In genomic region chr3:72171461-72171860, GRCh38 we compare ENCODE assay signal across 13 cellular contexts.
DNase-seq lines count a peak whose midpoint lies in the region; ATAC-seq and TF ChIP-seq lines count a peak whose summit lies in the region.
"Had no signal": no experiment of that assay in that cellular context is flagged by ENCODE, and none has a peak within 500 bp of the region (broad histone marks: within the 10 kb centered on the region; RNA-seq: fewer than 3 reads in every experiment).

No MANE protein-coding gene starts in this region.

- H3T11ph ChIP-seq in H9 (ENCODE audit: low read length): no peak overlapping the region

- no peak for TF ChIP-seq POLR2A in suprapubic skin (IDR thresholded peaks at IDR 0.05)

- H3K4ac ChIP-seq in H9 (ENCODE audit: low read depth, low read length): no peak overlapping the region

- H3K36me3 ChIP-seq in mucosa of rectum (ENCODE audit: control insufficient read depth in 2 of 2, insufficient read depth in 2 of 2, low read length in 2 of 2) (no peaks in the 10 kb centered on the region), suprapubic skin (no peaks in the 10 kb centered on the region)
- H3K36me3 ChIP-seq: spleen had no signal

- TF ChIP-seq EP300 in suprapubic skin (IDR thresholded peaks at IDR 0.05): no peak

- ATAC-seq in GM18519 (IDR thresholded peaks at IDR 0.05; ENCODE audit: low FRiP score, unreplicated experiment): no peak

- H3K79me2 ChIP-seq in H9 (ENCODE audit: insufficient read depth, low read length): no peaks in the 10 kb centered on the region

- H3K27ac Mint-ChIP-seq in CD14-positive monocyte: no peak overlapping the region
- H3K27ac Mint-ChIP-seq in H9: no peak overlapping the region
- H3K27ac Mint-ChIP-seq: activated CD4-positive, alpha-beta T cell treated with anti-CD3 and anti-CD28 coated beads, Interleukin-2, amount 10 ng/mL, durations not matched to agents 7 days and 5 days; activated naive CD4-positive, alpha-beta T cell treated with anti-CD3 and anti-CD28 coated beads for 36 hours had no signal

- H2AFZ ChIP-seq in H9 (ENCODE audit: low read length): no peak overlapping the region

- no peak overlapping the region for H4K8ac ChIP-seq in H9 (replicated peaks; ENCODE audit: insufficient read length, low read depth, low read length)

- H3K18ac ChIP-seq in H9 (ENCODE audit: insufficient read length, low read depth, low read length): no peak overlapping the region

- H2BK12ac ChIP-seq in H9 (ENCODE audit: insufficient read length, low read depth, low read length): no peak overlapping the region

- H3K9me3 ChIP-seq in mucosa of rectum (ENCODE audit: control insufficient read depth in 2 of 2, low read length in 2 of 2) (no peaks in the 10 kb centered on the region), suprapubic skin (no peaks in the 10 kb centered on the region), H9 (ENCODE audit: control insufficient read depth, low read depth, low read length) (no peaks in the 10 kb centered on the region)

- H3K23me2 ChIP-seq in H9 (ENCODE audit: insufficient read length, low read depth, low read length, poor library complexity, severe bottlenecking): no peaks in the 10 kb centered on the region

- H3K4me1 Mint-ChIP-seq in CD14-positive monocyte (peaks cover 27% of the 10 kb centered on the region), H9 (no peaks in the 10 kb centered on the region; a peak in 1 of 4 replicates)

- H3K4me3 Mint-ChIP-seq in CD14-positive monocyte (no peak overlapping the region), H9 (no peak overlapping the region)
- H3K4me3 Mint-ChIP-seq: activated CD4-positive, alpha-beta T cell treated with anti-CD3 and anti-CD28 coated beads, Interleukin-2, amount 10 ng/mL, durations not matched to agents 7 days and 5 days; activated naive CD4-positive, alpha-beta T cell treated with anti-CD3 and anti-CD28 coated beads for 36 hours had no signal

- intact Hi-C loops in CD14-positive monocyte (cut with micrococcal nuclease): no loop called here

- H3K56ac ChIP-seq in H9 (ENCODE audit: insufficient read length, low read depth, low read length): no peak overlapping the region

- H2BK15ac ChIP-seq in H9 (ENCODE audit: low read depth, low read length): no peak overlapping the region

- H2BK20ac ChIP-seq in H9 (ENCODE audit: low read depth, low read length, poor library complexity, severe bottlenecking): no peak overlapping the region

- H3K27me3 Mint-ChIP-seq in CD14-positive monocyte (ENCODE audit: low read depth in 3 of 3) (peaks cover 13 to 19% (median 17%) of the 10 kb centered on the region in 3 donors), H9 (ENCODE audit: low read depth) (peaks cover 2% of the 10 kb centered on the region)
- H3K27me3 Mint-ChIP-seq: activated CD4-positive, alpha-beta T cell treated with anti-CD3 and anti-CD28 coated beads, Interleukin-2, amount 10 ng/mL, durations not matched to agents 7 days and 5 days had no signal

- H3K4me2 ChIP-seq in H9 (ENCODE audit: insufficient read depth, insufficient read length, low read length): no peak overlapping the region

- no peak overlapping the region for H2BK5ac ChIP-seq in H9 (ENCODE audit: insufficient read length, low read length)

- H3K4me3 ChIP-seq in mucosa of rectum (ENCODE audit: low read length in 2 of 2) (no peak overlapping the region), suprapubic skin (no peak overlapping the region)
- H3K4me3 ChIP-seq: spleen had no signal

- H3K9me3 Mint-ChIP-seq in CD14-positive monocyte (peaks cover 0 to 4% (median 0%) of the 10 kb centered on the region in 7 donors), H9 (no peaks in the 10 kb centered on the region)
- H3K9me3 Mint-ChIP-seq: activated CD4-positive, alpha-beta T cell treated with anti-CD3 and anti-CD28 coated beads, Interleukin-2, amount 10 ng/mL, durations not matched to agents 7 days and 5 days; activated naive CD4-positive, alpha-beta T cell treated with anti-CD3 and anti-CD28 coated beads for 36 hours had no signal

- TF ChIP-seq CTCF in suprapubic skin (IDR thresholded peaks at IDR 0.05) (no peak), CD14-positive monocyte (IDR thresholded peaks at IDR 0.05) (no peak), H9 (conservative IDR thresholded peaks at IDR 0.05) (no peak)

- H4K5ac ChIP-seq in H9 (ENCODE audit: insufficient read length, low read depth, low read length): no peak overlapping the region

- H3K4me1 ChIP-seq in mucosa of rectum (ENCODE audit: control insufficient read depth in 2 of 2, insufficient read depth in 2 of 2, low read length in 2 of 2) (peaks cover 2 to 6% of the 10 kb centered on the region in 2 donors), suprapubic skin (peaks cover 35% of the 10 kb centered on the region), H9 (ENCODE audit: insufficient read depth, low read length) (no peaks in the 10 kb centered on the region)

- no peak overlapping the region for H3K9ac ChIP-seq in mucosa of rectum (ENCODE audit: low read depth in 1 of 2, low read length in 2 of 2)
- H3K9ac ChIP-seq in H9 (ENCODE audit: extremely low read depth, insufficient read length, low read length): no peak overlapping the region

- no peaks in the 10 kb centered on the region for H3K36me3 Mint-ChIP-seq in CD14-positive monocyte
- H3K36me3 Mint-ChIP-seq in H9 (ENCODE audit: insufficient read depth in 1 of 3, low read depth in 3 of 3): no peaks in the 10 kb centered on the region

- no peak overlapping the region for H3K23ac ChIP-seq in H9 (ENCODE audit: insufficient read length, low read depth, low read length)

- H3K79me1 ChIP-seq in H9 (ENCODE audit: insufficient read depth, low read depth, low read length, poor library complexity, severe bottlenecking): no peaks in the 10 kb centered on the region

- no peaks in the 10 kb centered on the region for H4K20me1 ChIP-seq in H9 (ENCODE audit: control insufficient read depth, insufficient read depth, insufficient read length)

- DNase-seq in amniotic epithelial cell (ENCODE audit: low read depth): peak; percentile 36
- peak; percentile 26 for DNase-seq in fibroblast of gingiva (ENCODE audit: low read depth)
- no peak for DNase-seq in suprapubic skin (ENCODE audit: low spot score in 2 of 2)
- no peak for DNase-seq in CD14-positive monocyte (ENCODE audit: low spot score)
- DNase-seq in H9: no peak
- no peak for DNase-seq in NAMALWA (ENCODE audit: low spot score)
- DNase-seq: activated CD4-positive, alpha-beta T cell treated with anti-CD3 and anti-CD28 coated beads, Interleukin-2, amount 10 ng/mL, durations not matched to agents 7 days and 5 days; activated naive CD4-positive, alpha-beta T cell treated with anti-CD3 and anti-CD28 coated beads for 36 hours; effector CD4-positive, alpha-beta T cell; NK-92 treated with Interleukin-12 subunit alpha and Interleukin-12 subunit beta, amount 100 ng/mL, for 24 hours; spleen had no signal

- no peak overlapping the region for H2BK120ac ChIP-seq in H9 (ENCODE audit: low read depth, low read length, poor library complexity, severe bottlenecking)

- H3K27ac ChIP-seq in mucosa of rectum (ENCODE audit: low read depth in 2 of 2, low read length in 2 of 2) (peak overlapping the region; percentile 19 to 26), suprapubic skin (peak overlapping the region; percentile 68), H9 (ENCODE audit: insufficient read length, low read depth, low read length) (no peak overlapping the region)

- no peaks in the 10 kb centered on the region for H3K27me3 ChIP-seq in mucosa of rectum (ENCODE audit: control insufficient read depth in 2 of 2, insufficient read depth in 2 of 2, low read length in 2 of 2)
- H3K27me3 ChIP-seq in suprapubic skin: no peaks in the 10 kb centered on the region
- no peaks in the 10 kb centered on the region for H3K27me3 ChIP-seq in H9 (ENCODE audit: insufficient read depth, low read length)

- 32% methylated on average over 6 of the region's 6 CpGs for WGBS in suprapubic skin
- no CpG with 5 or more reads among the region's 6 CpGs for WGBS in H9 (ENCODE audit: extremely low coverage, insufficient read length, low lambda C conversion rate)

- H3K14ac ChIP-seq in H9 (ENCODE audit: insufficient read depth, low read length): no peak overlapping the region

- H2AK5ac ChIP-seq in H9 (ENCODE audit: insufficient read length, low read length): no peak overlapping the region

- H4K91ac ChIP-seq in H9 (ENCODE audit: insufficient read length, low read depth, low read length): no peak overlapping the region

Comparison
In these comparisons a context has a peak if more than half of its experiments do, and no peak if none do; other contexts are left out.
1. DNase-seq: peak in amniotic epithelial cell (single experiment) and fibroblast of gingiva (single experiment); none in suprapubic skin (0 of 2), CD14-positive monocyte (single experiment), H9 (single experiment) and NAMALWA (single experiment).